In genomic region chr12:123237646-123238329, GRCh38 we compare ENCODE assay signal across 8 cellular contexts. TPM values are rescaled to one million over a fixed set of nuclear protein-coding genes. Genes with fewer than 3 reads are reported as not detected.
A peak's percentile ranks its signal among the peaks of the same experiment; 100 is the strongest.
DNase-seq lines count a peak whose midpoint lies in the region; ATAC-seq and TF ChIP-seq lines count a peak whose summit lies in the region.

No MANE protein-coding gene starts in this region.

- H3K4me1 ChIP-seq in HEK293 (ENCODE audit: control insufficient read depth, insufficient read depth, low read length) (peaks cover 7% of the 10 kb centered on the region; the same call in 1 of the 2 replicates), foreskin keratinocyte (peaks cover 20% of the 10 kb centered on the region)

- TF ChIP-seq CTCF in CD14-positive monocyte (IDR thresholded peaks at IDR 0.05) (peak; percentile 83), HEK293 (tag by site-specific recombination; IDR thresholded peaks at IDR 0.05) (no peak), foreskin keratinocyte (conservative IDR thresholded peaks at IDR 0.05) (peak; percentile 97)

- POLR2A ChIA-PET in HEK293 (lab: Yijun Ruan, JAX): interaction anchor here (1.2 to 1.4 kb wide), 2 partner anchors 195 to 272 kb away, joined by 3 to 4 read pairs; partner anchors contain the start of gene ABCB9

- H3K36me3 ChIP-seq in HEK293 (ENCODE audit: control insufficient read depth in 2 of 2, insufficient read depth in 1 of 2, low read length in 2 of 2): peaks cover 28 to 39% of the 10 kb centered on the region in 2 experiments; a peak in 2 of 3 replicates

- H3K36me3 Mint-ChIP-seq in CD14-positive monocyte: peaks cover 3 to 17% of the 10 kb centered on the region in 2 donors
- peaks cover 85% of the 10 kb centered on the region for H3K36me3 Mint-ChIP-seq in activated T-helper 17 cell treated with anti-CD3 and anti-CD28 coated beads, Interleukin-2, amount 50 U/mL, for 72 hours (ENCODE audit: low read depth)

- H3K9me3 ChIP-seq in HEK293 (ENCODE audit: control insufficient read depth, insufficient read depth, low read depth, low read length): no peaks in the 10 kb centered on the region

- peaks cover 0 to 5% (median 2%) of the 10 kb centered on the region in 3 donors for H3K27me3 Mint-ChIP-seq in CD14-positive monocyte (ENCODE audit: low read depth in 3 of 3)
- H3K27me3 Mint-ChIP-seq in activated T-helper 17 cell treated with anti-CD3 and anti-CD28 coated beads, Interleukin-2, amount 50 U/mL, for 72 hours: no peaks in the 10 kb centered on the region

- CTCF ChIA-PET in HEK293 (lab: Yijun Ruan, JAX): interaction anchor here (0.5 to 3.0 kb wide), 40 partner anchors 9 to 725 kb away, joined by 3 to 18 read pairs (median 4); partner anchors contain the start of gene PITPNM2

- H3K27ac Mint-ChIP-seq in CD14-positive monocyte: peak overlapping the region in 2 of 7 donors; percentile 54 to 66
- H3K27ac Mint-ChIP-seq in activated T-helper 17 cell treated with anti-CD3 and anti-CD28 coated beads, Interleukin-2, amount 50 U/mL, for 72 hours: peak overlapping the region; percentile 61

- ATAC-seq in activated T-helper 17 cell treated with anti-CD3 and anti-CD28 coated beads, Interleukin-2, amount 50 U/mL, for 72 hours (replicated peaks): peak; percentile 5
- ATAC-seq in foreskin keratinocyte (peak; percentile 25), HG03460 (IDR thresholded peaks at IDR 0.05; ENCODE audit: unreplicated experiment) (no peak)

- peaks cover 28% of the 10 kb centered on the region for H3K4me1 Mint-ChIP-seq in CD14-positive monocyte
- H3K4me1 Mint-ChIP-seq in activated T-helper 17 cell treated with anti-CD3 and anti-CD28 coated beads, Interleukin-2, amount 50 U/mL, for 72 hours: peaks cover 24% of the 10 kb centered on the region

- no peaks in the 10 kb centered on the region for H3K9me3 Mint-ChIP-seq in CD14-positive monocyte
- H3K9me3 Mint-ChIP-seq in activated T-helper 17 cell treated with anti-CD3 and anti-CD28 coated beads, Interleukin-2, amount 50 U/mL, for 72 hours: no peaks in the 10 kb centered on the region

- no peaks in the 10 kb centered on the region for H3K27me3 ChIP-seq in foreskin keratinocyte

- intact Hi-C loops in CD14-positive monocyte (cut with micrococcal nuclease): loop anchor here (1.0 to 10.0 kb wide), 2 partner anchors 263 to 377 kb away; partner anchors contain the start of gene OGFOD2 (in 1 of the 2)

- no peak overlapping the region for H3K4me3 ChIP-seq in HEK293 (ENCODE audit: low read depth, low read length)

- DNase-seq in CD14-positive monocyte (ENCODE audit: low spot score): no peak
- DNase-seq in RKO (ENCODE audit: low spot score): peak; percentile 83
- DNase-seq in foreskin keratinocyte: peak; percentile 52 to 73
- DNase-seq in pons (ENCODE audit: low spot score): peak; percentile 62
- peak; percentile 75 for DNase-seq in ureter (ENCODE audit: low spot score)

- H3K27ac ChIP-seq in HEK293 (ENCODE audit: extremely low read depth, low read depth, low read length): no peak overlapping the region
- H3K27ac ChIP-seq in foreskin keratinocyte: no peak overlapping the region

- H3K4me3 Mint-ChIP-seq in CD14-positive monocyte: peak overlapping the region in 1 of 2 donors; percentile 9
- peak overlapping the region; percentile 93 for H3K4me3 Mint-ChIP-seq in activated T-helper 17 cell treated with anti-CD3 and anti-CD28 coated beads, Interleukin-2, amount 50 U/mL, for 72 hours

TF ChIP-seq in HEK293, 187 proteins besides CTCF, POLR2A, EP300 and RAD21 (continues in another document):
- no peak for TF ChIP-seq ZNF660 (tag by site-specific recombination; IDR thresholded peaks at IDR 0.05)
- TF ChIP-seq, protein P1, sequence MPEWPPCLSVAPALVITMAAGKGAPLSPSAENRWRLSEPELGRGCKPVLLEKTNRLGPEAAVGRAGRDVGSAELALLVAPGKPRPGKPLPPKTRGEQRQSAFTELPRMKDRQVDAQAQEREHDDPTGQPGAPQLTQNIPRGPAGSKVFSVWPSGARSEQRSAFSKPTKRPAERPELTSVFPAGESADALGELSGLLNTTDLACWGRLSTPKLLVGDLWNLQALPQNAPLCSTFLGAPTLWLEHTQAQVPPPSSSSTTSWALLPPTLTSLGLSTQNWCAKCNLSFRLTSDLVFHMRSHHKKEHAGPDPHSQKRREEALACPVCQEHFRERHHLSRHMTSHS (tag by site-specific recombination; IDR thresholded peaks at IDR 0.05): no peak
- no peak for TF ChIP-seq ZBTB20 (tag by site-specific recombination; IDR thresholded peaks at IDR 0.05)
- no peak for TF ChIP-seq ZNF155 (tag by site-specific recombination; IDR thresholded peaks at IDR 0.05)
- no peak for TF ChIP-seq ZBTB49 (tag by site-specific recombination; IDR thresholded peaks at IDR 0.05; ENCODE audit: low read depth)
- no peak for TF ChIP-seq KLF9 (tag by site-specific recombination; IDR thresholded peaks at IDR 0.05; ENCODE audit: low read depth)
- TF ChIP-seq ZNF394 (tag by site-specific recombination; IDR thresholded peaks at IDR 0.05; ENCODE audit: borderline replicate concordance): no peak
- peak; percentile 77 for TF ChIP-seq PRDM4 (tag by site-specific recombination; IDR thresholded peaks at IDR 0.05)
- TF ChIP-seq GLI4 (tag by site-specific recombination; IDR thresholded peaks at IDR 0.05): no peak
- TF ChIP-seq ZNF266 (tag by site-specific recombination; IDR thresholded peaks at IDR 0.05; ENCODE audit: low read depth): no peak
- no peak for TF ChIP-seq ZNF513 (tag by site-specific recombination; IDR thresholded peaks at IDR 0.05)
- TF ChIP-seq ZNF23 (tag by site-specific recombination; IDR thresholded peaks at IDR 0.05; ENCODE audit: borderline replicate concordance): no peak
- no peak for TF ChIP-seq ZNF571 (tag by site-specific recombination; IDR thresholded peaks at IDR 0.05)
- TF ChIP-seq ZNF423 (tag by site-specific recombination; IDR thresholded peaks at IDR 0.05): no peak
- no peak for TF ChIP-seq ZNF843 (tag by site-specific recombination; IDR thresholded peaks at IDR 0.05)

RNA-seq across cellular contexts. Expression of gene MTRFR, which starts 4.6 kb away (rescaled TPM):
- polyA plus RNA-seq in CD14-positive monocyte (1 to 10 TPM; 1.7 to 2.1 TPM), foreskin keratinocyte (14.3 and 15.8 TPM in 2 replicates)
- 10 to 100 TPM; 26.8 to 32.3 TPM for total RNA-seq in activated T-helper 17 cell treated with anti-CD3 and anti-CD28 coated beads, Interleukin-2, amount 50 U/mL, for 72 hours
- total RNA-seq in foreskin keratinocyte (15.8 and 17.4 TPM in 2 replicates), ureter (14.6 TPM)

RNA-seq across cellular contexts. Expression of gene MPHOSPH9, which starts 4.8 kb away (rescaled TPM):
- 10 to 100 TPM in 1 of 2 donors, 1 to 10 TPM in 1; 6.3 to 14.1 TPM for polyA plus RNA-seq in CD14-positive monocyte
- 10 to 100 TPM; 72.3 to 77.1 TPM for total RNA-seq in activated T-helper 17 cell treated with anti-CD3 and anti-CD28 coated beads, Interleukin-2, amount 50 U/mL, for 72 hours
- total RNA-seq in foreskin keratinocyte: 19.8 and 25.7 TPM in 2 replicates
- polyA plus RNA-seq in foreskin keratinocyte: 4.4 and 8.7 TPM in 2 replicates
- total RNA-seq in ureter: 30.4 TPM

RNA-seq across cellular contexts. Expression of gene CDK2AP1, which starts 33.9 kb away (rescaled TPM):
- polyA plus RNA-seq in CD14-positive monocyte: 10 to 100 TPM; 44.5 to 58.4 TPM
- 10 to 100 TPM; 25.1 to 41.9 TPM for total RNA-seq in activated T-helper 17 cell treated with anti-CD3 and anti-CD28 coated beads, Interleukin-2, amount 50 U/mL, for 72 hours
- 210 and 224 TPM in 2 replicates for total RNA-seq in foreskin keratinocyte
- 226 and 229 TPM in 2 replicates for polyA plus RNA-seq in foreskin keratinocyte
- total RNA-seq in ureter: 144 TPM
